In genomic region chr15:60326824-60327654, GRCh38 we compare ENCODE assay signal across 1 cellular context.
TF ChIP-seq lines count a peak whose summit lies in the region.

No MANE protein-coding gene starts in this region.

TF ChIP-seq in GM12878, 131 proteins besides CTCF, POLR2A, EP300 and RAD21 (continued from another document):
- TF ChIP-seq SMC3 (IDR thresholded peaks at IDR 0.05; ENCODE audit: borderline replicate concordance, low read length) = peak; percentile 79; the same call in 1 of the 2 replicates
- no peak for TF ChIP-seq EZH2 (IDR thresholded peaks at IDR 0.05; ENCODE audit: borderline replicate concordance, control insufficient read depth, low read depth, low read length)
- no peak for TF ChIP-seq ZBTB4 (CRISPR knock-in tag; IDR thresholded peaks at IDR 0.05)
- TF ChIP-seq RUNX3 (IDR thresholded peaks at IDR 0.05; ENCODE audit: low read length) = peak; percentile 26; the same call in 1 of the 2 replicates
- no peak for TF ChIP-seq NKRF (conservative IDR thresholded peaks at IDR 0.05)
- TF ChIP-seq ATF2 (IDR thresholded peaks at IDR 0.05; ENCODE audit: low read length) = no peak
- TF ChIP-seq ZNF384 (IDR thresholded peaks at IDR 0.05; ENCODE audit: borderline replicate concordance, low read depth, low read length) = peak; percentile 70; the same call in 1 of the 2 replicates
